19 cellular contexts compared by ENCODE assay signal in the genomic region with DNA sequence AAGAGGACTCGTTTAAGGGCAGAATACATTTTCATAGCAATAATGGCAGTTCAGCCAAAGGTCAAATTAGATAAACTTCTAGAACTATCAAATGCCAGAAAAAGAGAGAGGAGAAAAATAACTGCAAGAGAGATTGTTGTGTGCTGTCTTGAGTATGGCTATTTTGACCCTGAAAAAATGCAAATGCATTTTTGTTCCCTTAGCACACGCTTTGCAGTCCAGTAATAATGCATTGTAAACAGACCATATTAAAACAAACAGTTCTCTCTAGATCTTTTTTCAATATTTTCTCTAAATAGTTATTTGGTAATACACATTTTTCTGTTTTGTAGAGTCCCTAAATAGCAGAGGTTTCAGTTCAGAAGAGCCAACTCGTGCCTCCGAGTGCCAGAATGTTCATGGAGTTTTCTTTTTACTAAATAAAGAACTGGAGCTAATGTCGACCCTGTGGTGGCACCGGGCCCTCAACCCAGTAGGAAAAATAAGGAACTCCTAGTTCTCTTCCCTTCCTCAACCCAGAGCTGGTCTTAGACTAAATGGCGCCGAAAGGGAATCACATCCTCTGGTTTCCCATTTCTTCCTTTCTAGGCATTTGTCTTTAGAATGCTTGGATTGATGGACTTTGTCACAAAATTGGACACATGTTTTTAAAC.
"Had no signal": no experiment of that assay in that cellular context is flagged by ENCODE, and none has a peak within 500 bp of the region (broad histone marks: within the 10 kb centered on the region; RNA-seq: fewer than 3 reads in every experiment).

No MANE protein-coding gene starts in this region.

- H3K4me2 ChIP-seq: hepatocyte, neural progenitor cell had no signal

- H3K36me3 Mint-ChIP-seq: activated CD4-positive, alpha-beta memory T cell treated with anti-CD3 and anti-CD28 coated beads for 36 hours; activated naive CD8-positive, alpha-beta T cell; neural progenitor cell had no signal

- H3K4me3 Mint-ChIP-seq: activated CD4-positive, alpha-beta memory T cell treated with anti-CD3 and anti-CD28 coated beads for 36 hours; activated naive CD8-positive, alpha-beta T cell; activated T-helper 1 cell treated with anti-CD3 and anti-CD28 coated beads, Interleukin-12 subunit alpha, Interleukin-12 subunit beta, Interleukin-2, Interleukin-4 antibody, amounts not matched to agents 30 ng/mL and 10 ng/mL and 1 ng/mL, durations not matched to agents 14 hours and 24 hours and 36 hours; naive B cell; neural progenitor cell; T-helper 2 cell treated with Interferon-gamma antibody and Interleukin-4, amounts not matched to agents 5 μg/mL and 100 μg/mL, for 36 hours; WTC11 had no signal

- DNase-seq: activated CD4-positive, alpha-beta memory T cell treated with anti-CD3 and anti-CD28 coated beads for 36 hours; activated CD4-positive, alpha-beta T cell treated with anti-CD3 and anti-CD28 coated beads for 4 hours; activated T-cell treated with anti-CD3 and anti-CD28 coated beads for 4 hours; brain microvascular endothelial cell; central memory CD4-positive, alpha-beta T cell; effector CD4-positive, alpha-beta T cell; islet precursor cell; left colon; naive B cell; stimulated activated CD4-positive, alpha-beta T cell treated with anti-CD3 and anti-CD28 coated beads, Interleukin-2, amount 100 ng/mL, for 24 hours; stimulated activated naive CD4-positive, alpha-beta T cell treated with Interleukin-2 at 50 U/mL for 16 hours; substantia nigra had no signal

- ATAC-seq: left colon, WTC11 had no signal

- H3K27ac ChIP-seq: brain microvascular endothelial cell, hepatocyte, neural progenitor cell had no signal

- H3K9ac ChIP-seq: neural progenitor cell had no signal

- H3K4me3 ChIP-seq: hepatocyte, neural progenitor cell had no signal

- H3K4me1 ChIP-seq: neural progenitor cell had no signal

- H3K27me3 ChIP-seq: brain microvascular endothelial cell, hepatocyte, neural progenitor cell had no signal

- H3K36me3 ChIP-seq: brain microvascular endothelial cell, neural progenitor cell had no signal

- H3K4me1 Mint-ChIP-seq: naive B cell, neural progenitor cell had no signal

- H2AFZ ChIP-seq: hepatocyte, neural progenitor cell had no signal

- H3K27me3 Mint-ChIP-seq: activated CD4-positive, alpha-beta memory T cell treated with anti-CD3 and anti-CD28 coated beads for 36 hours; activated naive CD8-positive, alpha-beta T cell; naive B cell had no signal

- H3K27ac Mint-ChIP-seq: activated CD4-positive, alpha-beta memory T cell treated with anti-CD3 and anti-CD28 coated beads for 36 hours; activated naive CD8-positive, alpha-beta T cell; activated T-helper 1 cell treated with anti-CD3 and anti-CD28 coated beads, Interleukin-12 subunit alpha, Interleukin-12 subunit beta, Interleukin-2, Interleukin-4 antibody, amounts not matched to agents 30 ng/mL and 10 ng/mL and 1 ng/mL, durations not matched to agents 14 hours and 24 hours and 36 hours; naive B cell; neural progenitor cell; progenitor cell of endocrine pancreas; T-helper 2 cell treated with Interferon-gamma antibody and Interleukin-4, amounts not matched to agents 5 μg/mL and 100 μg/mL, for 36 hours; WTC11 had no signal
